Comparison of ENCODE assay signal across 8 cellular contexts in the genomic region with DNA sequence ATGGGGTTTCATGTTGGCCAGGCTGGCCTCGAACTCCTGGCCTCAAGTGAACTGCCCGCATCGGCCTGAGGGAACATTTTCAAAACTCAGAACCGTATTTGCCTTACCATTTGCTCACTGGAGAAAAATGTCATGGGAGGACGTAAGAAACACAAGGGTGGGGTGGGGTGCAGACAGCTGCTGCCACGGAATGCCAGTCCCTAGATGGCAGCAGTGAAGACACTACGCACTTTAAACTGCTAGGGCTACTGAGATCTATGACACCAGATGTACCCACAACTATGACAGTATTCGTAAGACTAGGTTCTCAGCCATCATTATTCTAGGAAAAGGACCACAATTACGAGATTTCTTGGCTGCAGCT. TPM values are rescaled to one million over a fixed set of nuclear protein-coding genes. Genes with fewer than 3 reads are reported as not detected.
A peak's percentile ranks its signal among the peaks of the same experiment; 100 is the strongest.
DNase-seq lines count a peak whose midpoint lies in the region; ATAC-seq and TF ChIP-seq lines count a peak whose summit lies in the region.
"Not testable (repeated sequence)": the region's sequence is repeated elsewhere in the genome, so short reads cannot be mapped to it uniquely, and the experiment has no call there.

No MANE protein-coding gene starts in this region.

- not testable (repeated sequence) for H3K4me1 Mint-ChIP-seq in MCF 10A (ENCODE audit: insufficient read depth, unreplicated experiment)

- H3K36me3 ChIP-seq in iPS-18a (ENCODE audit: control insufficient read depth, low read depth, low read length) = peaks cover 10% of the 10 kb centered on the region
- not testable (repeated sequence) for H3K36me3 ChIP-seq in uterus

- H3K27ac Mint-ChIP-seq in MCF 10A (ENCODE audit: low read depth, unreplicated experiment) = peak overlapping the region; percentile 100

- intact Hi-C loops in MCF 10A (cut with micrococcal nuclease) = loop anchor here (2.0 to 10.0 kb wide), 3 partner anchors 42 to 312 kb away; no protein-coding TSS in a partner anchor
- intact Hi-C loops in uterus (cut with DNase I; ENCODE audit: low total_unique reads) = not testable (repeated sequence)

- TF ChIP-seq POLR2A in uterus (IDR thresholded peaks at IDR 0.05) = peak; percentile 13 to 71

- H3K9me3 Mint-ChIP-seq in MCF 10A (ENCODE audit: unreplicated experiment) = not testable (repeated sequence)

- peak; percentile 29 for ATAC-seq in HG03025 (IDR thresholded peaks at IDR 0.05; ENCODE audit: low FRiP score, unreplicated experiment)

- H3K4me3 ChIP-seq in WI38 (ENCODE audit: low read depth, low read length) = peak overlapping the region; percentile 74
- H3K4me3 ChIP-seq in iPS-18a (ENCODE audit: low read length) = peak overlapping the region; percentile 83
- peak overlapping the region; percentile 55 to 87 for H3K4me3 ChIP-seq in uterus

- peak overlapping the region; percentile 79 for H3K9ac ChIP-seq in iPS-18a (ENCODE audit: low read length)

- peak; percentile 43 for DNase-seq in NCI-H2227 (lab: John Stamatoyannopoulos, UW; ENCODE audit: unreplicated experiment)
- peak; percentile 61 for DNase-seq in MCF 10A (ENCODE audit: unreplicated experiment)
- DNase-seq in renal cortical epithelial cell (ENCODE audit: low read depth) = peak; percentile 76
- peak; percentile 50 to 72 for DNase-seq in uterus

- POLR2A ChIA-PET in MCF 10A (lab: Yijun Ruan, JAX) = interaction anchor here (0.6 to 4.3 kb wide), 9 partner anchors 8 to 385 kb away, joined by 3 to 45 read pairs (median 10); a partner anchor contains a TSS

- TF ChIP-seq CTCF in GM12873 (IDR thresholded peaks at IDR 0.05; ENCODE audit: insufficient read depth, low read depth, low read length, missing control alignments) (peak; percentile 36), MCF 10A (IDR thresholded peaks at IDR 0.05; ENCODE audit: unreplicated experiment) (peak; percentile 29), uterus (IDR thresholded peaks at IDR 0.05) (peak in 1 of 4 experiments; percentile 21)
- not testable (repeated sequence) for TF ChIP-seq CTCF in WI38 (IDR thresholded peaks at IDR 0.05; ENCODE audit: low read depth, low read length)

- H3K4me3 Mint-ChIP-seq in MCF 10A (ENCODE audit: unreplicated experiment) = peak overlapping the region; percentile 97

- BruUV-seq in MCF 10A (replicated peaks; lab: Mats Ljungman, UMichigan) = TSS peak; percentile 51

- not testable (repeated sequence) for H3K27ac ChIP-seq in iPS-18a (ENCODE audit: low read length)
- peak overlapping the region; percentile 97 to 100 for H3K27ac ChIP-seq in uterus

- H3K9me3 ChIP-seq in iPS-18a (ENCODE audit: control insufficient read depth, low read depth, low read length); uterus: not testable (repeated sequence)

- H3K27me3 Mint-ChIP-seq in MCF 10A (ENCODE audit: insufficient read depth, unreplicated experiment) = not testable (repeated sequence)

- CTCF ChIA-PET in MCF 10A (lab: Yijun Ruan, JAX) = interaction anchor here (0.6 to 1.1 kb wide), 2 partner anchors 36 to 1761 kb away, joined by 3 to 4 read pairs; no protein-coding TSS in a partner anchor

- not testable (repeated sequence) for H3K4me1 ChIP-seq in iPS-18a (ENCODE audit: control insufficient read depth, low read depth, low read length); uterus

- H3K27me3 ChIP-seq in iPS-18a (ENCODE audit: control insufficient read depth, insufficient read depth, low read length); uterus: not testable (repeated sequence)

- H3K36me3 Mint-ChIP-seq in MCF 10A (ENCODE audit: insufficient read depth, unreplicated experiment) = peaks cover 70% of the 10 kb centered on the region

RNA-seq across cellular contexts. Expression of a gene that starts 0.7 kb away (rescaled TPM):
- 133 and 156 TPM in 2 replicates for total RNA-seq in MCF 10A (2022)
- 117 and 130 TPM in 2 replicates for total RNA-seq in renal cortical epithelial cell
- total RNA-seq in uterus = 100 to 1,000 TPM in 2 of 4 donors, 10 to 100 TPM in 2; 57.1 to 134 (median 94.8) TPM

RNA-seq across cellular contexts. Expression of a gene that starts 2.0 kb away (rescaled TPM):
- total RNA-seq in MCF 10A (2022) = 17.4 and 19.2 TPM in 2 replicates
- 15.6 and 28.2 TPM in 2 replicates for total RNA-seq in renal cortical epithelial cell
- total RNA-seq in uterus = 10 to 100 TPM; 28.1 to 57.9 (median 36.4) TPM
